In the genomic region with DNA sequence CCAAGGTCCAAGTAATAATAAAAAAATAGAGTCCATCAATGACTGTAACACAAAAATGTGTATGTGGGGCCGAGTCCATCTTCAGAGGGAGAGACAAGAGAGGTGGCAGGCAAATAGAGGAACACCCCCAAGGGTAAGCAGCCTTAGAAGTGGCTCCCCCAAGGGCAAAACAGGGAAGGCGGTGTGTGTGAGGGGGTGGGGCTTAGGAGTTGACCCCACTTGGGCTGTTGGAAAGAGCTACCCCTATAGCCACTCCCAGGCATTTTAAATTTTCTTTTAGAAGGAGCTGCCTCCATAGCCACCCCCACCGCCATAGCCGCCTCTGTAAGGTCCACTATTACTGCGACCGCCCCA, we compare ENCODE assay signal across 8 cellular contexts. TPM values are rescaled to one million over a fixed set of nuclear protein-coding genes. Genes with fewer than 3 reads are reported as not detected.
DNase-seq lines count a peak whose midpoint lies in the region; ATAC-seq and TF ChIP-seq lines count a peak whose summit lies in the region.

No MANE protein-coding gene starts in this region.

- peak overlapping the region; percentile 99 for H3K4ac ChIP-seq in trophoblast cell (ENCODE audit: low read depth, low read length)

- H3K79me1 ChIP-seq in trophoblast cell (ENCODE audit: low read length), result peaks cover 20% of the 10 kb centered on the region

- H2BK12ac ChIP-seq in trophoblast cell (ENCODE audit: low read length), result peak overlapping the region; percentile 70

- H3K4me3 ChIP-seq in KMS-11 (IDR thresholded peaks at IDR 0.05; ENCODE audit: insufficient read depth, low read depth, low read length), result no peak overlapping the region
- peak overlapping the region; percentile 97 for H3K4me3 ChIP-seq in fibroblast of the aortic adventitia (ENCODE audit: low read depth, low read length)
- H3K4me3 ChIP-seq in trophoblast cell (ENCODE audit: low read depth, low read length), result peak overlapping the region; percentile 98

- peak overlapping the region; percentile 67 for H2BK120ac ChIP-seq in trophoblast cell (ENCODE audit: insufficient read depth, low read length, poor library complexity)

- peak overlapping the region; percentile 87; the same call in 1 of the 2 replicates for H3K27ac ChIP-seq in KMS-11
- H3K27ac ChIP-seq in trophoblast cell (ENCODE audit: low read depth, low read length), result peak overlapping the region; percentile 75

- H3K36me3 ChIP-seq in KMS-11 (ENCODE audit: insufficient read depth), result no peaks in the 10 kb centered on the region
- no peaks in the 10 kb centered on the region for H3K36me3 ChIP-seq in trophoblast cell (ENCODE audit: control insufficient read depth in 1 of 2, insufficient read depth in 2 of 2, low read length in 2 of 2)

- WGBS in trophoblast cell (ENCODE audit: extremely low coverage, insufficient coverage, insufficient read length), result no CpG with 5 or more reads among the region's 6 CpGs

- H4K8ac ChIP-seq in trophoblast cell (ENCODE audit: low read depth, low read length), result peak overlapping the region; percentile 91

- H4K91ac ChIP-seq in trophoblast cell (ENCODE audit: low read depth, low read length), result peak overlapping the region; percentile 95

- H3K23ac ChIP-seq in trophoblast cell (ENCODE audit: low read length), result no peak overlapping the region

- H3K9me3 ChIP-seq in trophoblast cell (ENCODE audit: insufficient read depth, low read depth, low read length), result no peaks in the 10 kb centered on the region

- H3K79me2 ChIP-seq in KMS-11 (ENCODE audit: insufficient read depth, low read depth) (peaks cover 42% of the 10 kb centered on the region), trophoblast cell (ENCODE audit: control insufficient read depth, insufficient read depth, low read length, poor library complexity) (peaks cover 18% of the 10 kb centered on the region)

- TF ChIP-seq POLR2A in GM18505 (IDR thresholded peaks at IDR 0.05; ENCODE audit: borderline replicate concordance, extremely low read depth, insufficient read depth, insufficient read length), result no peak

- H3K4me1 ChIP-seq in KMS-11 (ENCODE audit: low read depth, poor library complexity, severe bottlenecking) (peaks cover 17% of the 10 kb centered on the region), trophoblast cell (ENCODE audit: control insufficient read depth in 1 of 2, insufficient read depth in 2 of 2, low read length in 2 of 2) (peaks cover 0 to 4% of the 10 kb centered on the region in 2 experiments)

- H3K4me2 ChIP-seq in KMS-11 (peak overlapping the region; percentile 63), trophoblast cell (ENCODE audit: low read length) (peak overlapping the region; percentile 92)

- H4K20me1 ChIP-seq in KMS-11 (ENCODE audit: insufficient read depth), result peaks cover 27% of the 10 kb centered on the region

- peak overlapping the region; percentile 91 for H2AK5ac ChIP-seq in trophoblast cell (ENCODE audit: low read length)

- H2BK5ac ChIP-seq in trophoblast cell (ENCODE audit: low read depth, low read length, poor library complexity), result peak overlapping the region; percentile 77

- H3K9ac ChIP-seq in KMS-11 (peak overlapping the region; percentile 96; the same call in 1 of the 2 replicates), trophoblast cell (ENCODE audit: low read length) (peak overlapping the region; percentile 91)

- DNase-seq in Caki2 (ENCODE audit: low read depth), result peak; percentile 30
- peak; percentile 34 to 42 for DNase-seq in activated CD4-positive, alpha-beta T cell treated with anti-CD3 and anti-CD28 coated beads, Interleukin-2, amount 50 U/mL, for 48 hours
- DNase-seq in fibroblast of the aortic adventitia (ENCODE audit: low read depth), result peak; percentile 21
- peak in 1 of 2 donors; percentile 55 for DNase-seq in trophoblast cell
- no peak for DNase-seq in NCI-H510A (lab: John Stamatoyannopoulos, UW)

- in situ Hi-C loops in Caki2 (cut with HindIII; ENCODE audit: low pct_unique_long_range_greater_than_20kb, low sequenced_read_pairs), result no loop called here

- peak overlapping the region; percentile 97 for H3K14ac ChIP-seq in trophoblast cell (ENCODE audit: low read length)

- H2AFZ ChIP-seq in KMS-11 (ENCODE audit: low read depth), result no peak overlapping the region
- peak overlapping the region; percentile 38 for H2AFZ ChIP-seq in trophoblast cell (ENCODE audit: insufficient read depth, low read length, poor library complexity)

- H4K12ac ChIP-seq in trophoblast cell (ENCODE audit: low read depth, low read length), result peak overlapping the region; percentile 93

- ATAC-seq in HG03521 (IDR thresholded peaks at IDR 0.05; ENCODE audit: unreplicated experiment) (no peak), GM18505 (IDR thresholded peaks at IDR 0.05; ENCODE audit: unreplicated experiment) (no peak)

- H3K27me3 ChIP-seq in KMS-11 (ENCODE audit: insufficient read depth, low read depth), result no peaks in the 10 kb centered on the region
- no peaks in the 10 kb centered on the region for H3K27me3 ChIP-seq in trophoblast cell (ENCODE audit: insufficient read depth, low read length)

- peak overlapping the region; percentile 94 for H3K18ac ChIP-seq in trophoblast cell (ENCODE audit: low read length)

- no peak for TF ChIP-seq CTCF in KMS-11 (conservative IDR thresholded peaks at IDR 0.05; ENCODE audit: low read depth, low read length)
- TF ChIP-seq CTCF in fibroblast of the aortic adventitia (IDR thresholded peaks at IDR 0.05; ENCODE audit: insufficient read depth, low read length), result no peak

RNA-seq across cellular contexts. Expression of gene HNRNPA0, which starts 1.3 kb away (rescaled TPM):
- total RNA-seq in Caki2 (2014; rRNA removed; shearing (Covaris generic); ENCODE audit: low replicate concordance), result 50.5 and 51.7 TPM in 2 replicates
- 20.0 and 26.8 TPM in 2 replicates for total RNA-seq in fibroblast of the aortic adventitia (ENCODE audit: low replicate concordance)
- 38.9 and 40.9 TPM in 2 replicates for polyA plus RNA-seq in trophoblast cell (2013)

RNA-seq across cellular contexts. Expression of gene KLHL3, which starts 17.0 kb away (rescaled TPM):
- total RNA-seq in Caki2 (2014; rRNA removed; shearing (Covaris generic); ENCODE audit: low replicate concordance), result not detected in 2 replicates
- 1.3 and 3.0 TPM in 2 replicates for total RNA-seq in fibroblast of the aortic adventitia (ENCODE audit: low replicate concordance)
- 0.25 and 0.27 TPM in 2 replicates for polyA plus RNA-seq in trophoblast cell (2013)
